Comparison of ENCODE assay signal across 12 cellular contexts in the genomic region with DNA sequence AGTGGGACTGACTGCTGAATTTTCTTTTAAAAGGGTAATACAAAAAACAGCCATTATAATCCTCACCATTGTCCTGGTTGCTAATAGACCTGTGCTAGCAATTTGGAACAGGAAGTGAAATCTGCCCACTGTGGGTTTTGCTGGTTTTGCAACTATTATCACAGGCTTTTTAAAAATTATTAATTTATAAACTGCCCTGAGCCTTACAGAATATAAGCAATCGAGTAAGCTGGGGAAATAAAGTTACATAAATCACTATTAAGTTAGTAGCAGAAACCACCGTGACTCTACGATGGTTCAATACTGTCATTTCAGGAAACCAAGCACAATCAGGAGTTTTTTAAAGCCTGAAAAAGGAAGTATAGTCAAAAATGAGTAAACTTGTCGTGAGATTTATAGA.
A peak's percentile ranks its signal among the peaks of the same experiment; 100 is the strongest.
DNase-seq lines count a peak whose midpoint lies in the region; ATAC-seq and TF ChIP-seq lines count a peak whose summit lies in the region.
"Had no signal": no experiment of that assay in that cellular context is flagged by ENCODE, and none has a peak within 500 bp of the region (broad histone marks: within the 10 kb centered on the region; RNA-seq: fewer than 3 reads in every experiment).

No MANE protein-coding gene starts in this region.

- H3K4me3 Mint-ChIP-seq in dendritic cell treated with granulocyte-macrophage colony-stimulating factor and Interleukin-4, amounts not matched to agents 40 ng/mL and 50 ng/mL, for 4 days, result peak overlapping the region; percentile 2
- H3K4me3 Mint-ChIP-seq in Calu3 (ENCODE audit: low read depth, unreplicated experiment), result no peak overlapping the region
- H3K4me3 Mint-ChIP-seq: activated naive CD4-positive, alpha-beta T cell treated with anti-CD3 and anti-CD28 coated beads, Interleukin-2, amount 50 U/mL, for 24 hours; stimulated activated naive CD8-positive, alpha-beta T cell treated with anti-CD3 and anti-CD28 coated beads, Interleukin-15, Interleukin-2, amounts not matched to agents 100 ng/mL and 50 ng/mL, for 24 hours had no signal

- no TSS peak for BruUV-seq in Calu3 (replicated peaks; lab: Mats Ljungman, UMichigan)

- H3K4me1 Mint-ChIP-seq in dendritic cell treated with granulocyte-macrophage colony-stimulating factor and Interleukin-4, amounts not matched to agents 40 ng/mL and 50 ng/mL, for 4 days (ENCODE audit: low read depth), result peaks cover 53% of the 10 kb centered on the region
- no peaks in the 10 kb centered on the region for H3K4me1 Mint-ChIP-seq in Calu3 (ENCODE audit: low read depth, unreplicated experiment)
- H3K4me1 Mint-ChIP-seq: activated naive CD4-positive, alpha-beta T cell treated with anti-CD3 and anti-CD28 coated beads, Interleukin-2, amount 50 U/mL, for 24 hours had no signal

- intact Hi-C loops in dendritic cell treated with granulocyte-macrophage colony-stimulating factor and Interleukin-4, amounts not matched to agents 40 ng/mL and 50 ng/mL, for 4 days (cut with micrococcal nuclease), result loop anchor here (1.0 to 2.0 kb wide), 2 partner anchors 96 to 104 kb away; no protein-coding TSS in a partner anchor
- intact Hi-C loops in Calu3 (cut with micrococcal nuclease; ENCODE audit: unreplicated experiment), result no loop called here

- TF ChIP-seq CTCF in Calu3 (IDR thresholded peaks at IDR 0.05; ENCODE audit: unreplicated experiment), result no peak

- ATAC-seq in GM18907 (IDR thresholded peaks at IDR 0.05; ENCODE audit: unreplicated experiment) (peak; percentile 97), GM21825 (IDR thresholded peaks at IDR 0.05; ENCODE audit: unreplicated experiment) (peak; percentile 91), HG03354 (IDR thresholded peaks at IDR 0.05; ENCODE audit: poor library complexity, severe bottlenecking, unreplicated experiment) (peak; percentile 93)

- H3K27ac Mint-ChIP-seq in dendritic cell treated with granulocyte-macrophage colony-stimulating factor and Interleukin-4, amounts not matched to agents 40 ng/mL and 50 ng/mL, for 4 days, result peak overlapping the region; percentile 96
- H3K27ac Mint-ChIP-seq in Calu3 (ENCODE audit: unreplicated experiment), result no peak overlapping the region
- H3K27ac Mint-ChIP-seq: activated naive CD4-positive, alpha-beta T cell treated with anti-CD3 and anti-CD28 coated beads, Interleukin-2, amount 50 U/mL, for 24 hours; stimulated activated naive CD8-positive, alpha-beta T cell treated with anti-CD3 and anti-CD28 coated beads, Interleukin-15, Interleukin-2, amounts not matched to agents 100 ng/mL and 50 ng/mL, for 24 hours had no signal

- CTCF ChIA-PET in Calu3 (lab: Charles Lee), result no interaction called here

- H3K36me3 Mint-ChIP-seq in dendritic cell treated with granulocyte-macrophage colony-stimulating factor and Interleukin-4, amounts not matched to agents 40 ng/mL and 50 ng/mL, for 4 days (ENCODE audit: low read depth), result peaks cover 20% of the 10 kb centered on the region
- H3K36me3 Mint-ChIP-seq in Calu3 (ENCODE audit: insufficient read depth, unreplicated experiment), result no peaks in the 10 kb centered on the region
- H3K36me3 Mint-ChIP-seq: activated naive CD4-positive, alpha-beta T cell treated with anti-CD3 and anti-CD28 coated beads, Interleukin-2, amount 50 U/mL, for 24 hours had no signal

- H3K9me3 Mint-ChIP-seq in dendritic cell treated with granulocyte-macrophage colony-stimulating factor and Interleukin-4, amounts not matched to agents 40 ng/mL and 50 ng/mL, for 4 days, result peaks cover 18% of the 10 kb centered on the region
- no peaks in the 10 kb centered on the region for H3K9me3 Mint-ChIP-seq in Calu3 (ENCODE audit: low read depth, unreplicated experiment)
- H3K9me3 Mint-ChIP-seq: activated naive CD4-positive, alpha-beta T cell treated with anti-CD3 and anti-CD28 coated beads, Interleukin-2, amount 50 U/mL, for 24 hours; stimulated activated naive CD8-positive, alpha-beta T cell treated with anti-CD3 and anti-CD28 coated beads, Interleukin-15, Interleukin-2, amounts not matched to agents 100 ng/mL and 50 ng/mL, for 24 hours had no signal

- H3K27me3 Mint-ChIP-seq in dendritic cell treated with granulocyte-macrophage colony-stimulating factor and Interleukin-4, amounts not matched to agents 40 ng/mL and 50 ng/mL, for 4 days, result no peaks in the 10 kb centered on the region
- peaks cover 15% of the 10 kb centered on the region for H3K27me3 Mint-ChIP-seq in Calu3 (ENCODE audit: unreplicated experiment)
- H3K27me3 Mint-ChIP-seq: activated naive CD4-positive, alpha-beta T cell treated with anti-CD3 and anti-CD28 coated beads, Interleukin-2, amount 50 U/mL, for 24 hours had no signal

- DNase-seq in foreskin melanocyte (no peak), cerebellar cortex (ENCODE audit: low spot score) (no peak), NCI-H187 treated with DMSO at 0.1 percent for 48 hours (lab: John Stamatoyannopoulos, UW) (no peak), Calu3 (no peak)
- DNase-seq: OCI-M1; stimulated activated CD4-positive, alpha-beta T cell treated with anti-CD3 and anti-CD28 coated beads, Interleukin-12 subunit alpha, Interleukin-12 subunit beta, amount 100 ng/mL, for 4 hours had no signal
